In the genomic region with DNA sequence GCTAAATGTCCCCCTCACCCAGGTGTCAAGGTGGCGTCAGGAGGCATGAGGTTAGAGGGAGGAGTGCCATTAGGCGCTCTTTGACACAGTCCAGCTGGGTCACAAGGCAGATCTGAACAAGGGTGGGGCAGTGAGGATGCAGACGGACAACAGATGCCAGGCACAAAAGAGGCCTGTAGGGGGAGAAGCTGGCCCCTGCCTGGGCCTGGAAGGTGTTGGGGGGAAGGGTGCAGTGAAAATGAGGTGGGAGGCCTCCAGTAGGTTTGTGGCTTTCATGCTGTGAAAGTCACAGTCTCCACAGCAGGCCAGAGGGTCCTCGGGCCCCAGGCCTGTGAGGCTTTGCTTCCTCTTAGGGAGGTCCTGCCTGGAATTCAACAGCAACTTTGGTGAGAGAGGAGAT, we compare ENCODE assay signal across 19 cellular contexts.
DNase-seq lines count a peak whose midpoint lies in the region; ATAC-seq, FAIRE-seq and TF ChIP-seq lines count a peak whose summit lies in the region.
"Had no signal": no experiment of that assay in that cellular context is flagged by ENCODE, and none has a peak within 500 bp of the region (broad histone marks: within the 10 kb centered on the region; RNA-seq: fewer than 3 reads in every experiment).

No MANE protein-coding gene starts in this region.

- H3K27me3 ChIP-seq in K562 (ENCODE audit: control insufficient read depth in 2 of 2, insufficient read depth in 2 of 2, low read length in 2 of 2), result peaks cover 2 to 36% of the 10 kb centered on the region in 2 experiments; a peak in 3 of 5 replicates
- H3K27me3 ChIP-seq: body of pancreas, transverse colon had no signal

- H3K36me3 Mint-ChIP-seq in HFFc6 (ENCODE audit: low read depth) (no peaks in the 10 kb centered on the region), nephron (ENCODE audit: low read depth) (no peaks in the 10 kb centered on the region)

- no peak for FAIRE-seq in K562 (lab: Jason Lieb, UNC)
- FAIRE-seq: A549, endothelial cell of umbilical vein had no signal

- no peaks in the 10 kb centered on the region for H3K9me1 ChIP-seq in K562 (ENCODE audit: control insufficient read depth, insufficient read depth, low read length)

- TF ChIP-seq CTCF in HFFc6 (IDR thresholded peaks at IDR 0.05), result peak; percentile 20; the same call in 1 of the 2 replicates
- TF ChIP-seq CTCF in K562 (IDR thresholded peaks at IDR 0.05 in 2 of 3, conservative IDR thresholded peaks at IDR 0.05 in 1 of 3; ENCODE audit: insufficient read depth in 2 of 3, low read depth in 1 of 3, low read length in 3 of 3), result peak; percentile 32 to 45 (median 45); a peak in 5 of 6 replicates
- no peak for TF ChIP-seq CTCF in nephron (IDR thresholded peaks at IDR 0.05; ENCODE audit: unreplicated experiment in 3 of 3)

- no peaks in the 10 kb centered on the region for H3K36me3 ChIP-seq in K562 (ENCODE audit: control insufficient read depth, insufficient read depth, low read length)
- H3K36me3 ChIP-seq: transverse colon had no signal

- DNase-seq in NCI-H146 (lab: John Stamatoyannopoulos, UW), result peak; percentile 28
- DNase-seq in NCI-H146 treated with DMSO at 0.1 percent for 48 hours (lab: John Stamatoyannopoulos, UW; ENCODE audit: unreplicated experiment), result no peak
- DNase-seq in HFFc6, result no peak
- DNase-seq in K562 (ENCODE audit: extremely low read depth in 1 of 4, low spot score in 3 of 4), result peak; percentile 18 to 32 (median 18)
- DNase-seq in activated effector memory CD4-positive, alpha-beta T cell treated with Interleukin-2 at 50 U/mL for 16 hours, result no peak
- DNase-seq: activated CD4-positive, alpha-beta T cell treated with anti-CD3 and anti-CD28 coated beads, Interleukin-2, amount 50 U/mL, for 48 hours; activated effector memory CD4-positive, alpha-beta T cell treated with anti-CD3 and anti-CD28 coated beads, Interleukin-2, amount 50 U/mL, for 16 hours; body of pancreas; DMS79; IMR-90; NCI-H187 treated with DMSO at 0.1 percent for 48 hours; T-helper 17 cell; transverse colon had no signal

- no peaks in the 10 kb centered on the region for H3K9me3 ChIP-seq in K562 (replicated peaks; ENCODE audit: control insufficient read depth, insufficient read depth, low read depth, low read length)
- H3K9me3 ChIP-seq: A549, body of pancreas, transverse colon had no signal

- no TSS peak for BruUV-seq in K562 (replicated peaks; lab: Mats Ljungman, UMichigan)

- no peak overlapping the region for H2AFZ ChIP-seq in K562 (ENCODE audit: low read depth, low read length)
- H2AFZ ChIP-seq: parathyroid adenoma had no signal

- no peaks in the 10 kb centered on the region for H3K4me1 ChIP-seq in K562 (replicated peaks in 1 of 2; ENCODE audit: control insufficient read depth in 2 of 2, insufficient read depth in 2 of 2, low read length in 2 of 2)
- H3K4me1 ChIP-seq: A549, parathyroid adenoma had no signal

- H3K9ac ChIP-seq in K562 (ENCODE audit: insufficient read depth in 1 of 2, low read depth in 2 of 2, low read length in 2 of 2), result peak overlapping the region in 1 of 2 experiments; percentile 26; a peak in 2 of 4 replicates
- H3K9ac ChIP-seq: parathyroid adenoma had no signal

- peak; percentile 89 for ATAC-seq in K562
- ATAC-seq in HG02571 (IDR thresholded peaks at IDR 0.05; ENCODE audit: unreplicated experiment), result no peak
- ATAC-seq in GM21423 (IDR thresholded peaks at IDR 0.05; ENCODE audit: unreplicated experiment), result no peak
- ATAC-seq: body of pancreas, T-helper 17 cell had no signal

- 0 out of 2 replicates have a peak, but pooled peaks cover 3% of the 10 kb centered on the region for H4K20me1 ChIP-seq in K562 (replicated peaks; ENCODE audit: control insufficient read depth, insufficient read depth, low read length)

- no peak for TF ChIP-seq RAD21 in K562 (CRISPR knock-in tag; conservative IDR thresholded peaks at IDR 0.05 in 1 of 2, IDR thresholded peaks at IDR 0.05 in 1 of 2)

- TF ChIP-seq POLR2A in K562 (conservative IDR thresholded peaks at IDR 0.05), result no peak

- H3K27me3 Mint-ChIP-seq in HFFc6 (ENCODE audit: insufficient read depth), result peaks cover 9% of the 10 kb centered on the region
- peaks cover 14% of the 10 kb centered on the region for H3K27me3 Mint-ChIP-seq in nephron (ENCODE audit: low read depth)
- H3K27me3 Mint-ChIP-seq: T-helper 17 cell had no signal

- H3K27ac ChIP-seq in K562 (ENCODE audit: extremely low read depth, low read depth, low read length), result no peak overlapping the region
- H3K27ac ChIP-seq: A549, body of pancreas, parathyroid adenoma had no signal

- no peak for TF ChIP-seq EP300 in K562 (IDR thresholded peaks at IDR 0.05; ENCODE audit: low read length)

- H3K4me1 Mint-ChIP-seq in HFFc6 (ENCODE audit: low read depth), result no peaks in the 10 kb centered on the region; the same call in 1 of the 2 replicates
- peaks cover 33% of the 10 kb centered on the region for H3K4me1 Mint-ChIP-seq in nephron

- H3K4me2 ChIP-seq in K562 (ENCODE audit: insufficient read depth, low read length), result no peak overlapping the region
- H3K4me2 ChIP-seq: A549 had no signal

- H3K79me2 ChIP-seq in K562 (ENCODE audit: control insufficient read depth, insufficient read depth, low read length), result no peaks in the 10 kb centered on the region
- H3K79me2 ChIP-seq: parathyroid adenoma had no signal

- in situ Hi-C loops in K562 (cut with MboI), result no loop called here

- no peaks in the 10 kb centered on the region for H3K9me3 Mint-ChIP-seq in HFFc6
- H3K9me3 Mint-ChIP-seq in nephron, result no peaks in the 10 kb centered on the region

- POLR2A ChIA-PET in K562 (lab: Yijun Ruan, JAX), result no interaction called here

- WGBS in K562 (ENCODE audit: insufficient coverage, low coverage, missing lambda C conversion rate), result 3% methylated on average over 4 of the region's 4 CpGs

- H3K4me3 Mint-ChIP-seq in HFFc6 (no peak overlapping the region), nephron (no peak overlapping the region)
- H3K4me3 Mint-ChIP-seq: T-helper 17 cell had no signal

- intact Hi-C loops in K562 (cut with micrococcal nuclease), result no loop called here

- CTCF ChIA-PET in K562 (lab: Yijun Ruan, JAX; ENCODE audit: low intra/inter-chr PET ratio), result no interaction called here

- H3K27ac Mint-ChIP-seq in HFFc6 (no peak overlapping the region), nephron (peak overlapping the region; percentile 25 to 54 (median 25))
- H3K27ac Mint-ChIP-seq: T-helper 17 cell had no signal

- H3K4me3 ChIP-seq in K562, result no peak overlapping the region
- H3K4me3 ChIP-seq: A549, body of pancreas, transverse colon had no signal

TF ChIP-seq in K562, 482 proteins besides CTCF, POLR2A, EP300 and RAD21 (continues in another document):
- TF ChIP-seq CBFB (CRISPR knock-in tag; IDR thresholded peaks at IDR 0.05) (no peak), XRCC3 (IDR thresholded peaks at IDR 0.05) (no peak), CBX2 (IDR thresholded peaks at IDR 0.05; ENCODE audit: insufficient read depth, low read length, poor library complexity, severe bottlenecking) (no peak), FOSL1 (tag; conservative IDR thresholded peaks at IDR 0.05) (no peak), ZNF24 (IDR thresholded peaks at IDR 0.05) (no peak), MCM7 (IDR thresholded peaks at IDR 0.05) (no peak), KDM2B (CRISPR knock-in tag; IDR thresholded peaks at IDR 0.05) (no peak), NBN (IDR thresholded peaks at IDR 0.05; ENCODE audit: low read depth) (no peak), PHF8 (IDR thresholded peaks at IDR 0.05; ENCODE audit: borderline replicate concordance, low read length) (no peak), SREBF2 (CRISPR knock-in tag; IDR thresholded peaks at IDR 0.05) (no peak), POLR2G (IDR thresholded peaks at IDR 0.05; ENCODE audit: low read depth, low read length) (no peak), SAFB (IDR thresholded peaks at IDR 0.05; ENCODE audit: borderline replicate concordance, low read depth, low read length) (no peak), TOE1 (IDR thresholded peaks at IDR 0.05; ENCODE audit: borderline replicate concordance) (no peak), TOE1 (CRISPR knock-in tag; IDR thresholded peaks at IDR 0.05; ENCODE audit: borderline replicate concordance, low read depth) (no peak), SOX6 (IDR thresholded peaks at IDR 0.05) (no peak)
- TF ChIP-seq, protein P1, sequence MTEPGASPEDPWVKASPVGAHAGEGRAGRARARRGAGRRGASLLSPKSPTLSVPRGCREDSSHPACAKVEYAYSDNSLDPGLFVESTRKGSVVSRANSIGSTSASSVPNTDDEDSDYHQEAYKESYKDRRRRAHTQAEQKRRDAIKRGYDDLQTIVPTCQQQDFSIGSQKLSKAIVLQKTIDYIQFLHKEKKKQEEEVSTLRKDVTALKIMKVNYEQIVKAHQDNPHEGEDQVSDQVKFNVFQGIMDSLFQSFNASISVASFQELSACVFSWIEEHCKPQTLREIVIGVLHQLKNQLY (CRISPR knock-in tag; conservative IDR thresholded peaks at IDR 0.05), result no peak
- TF ChIP-seq, protein P2, sequence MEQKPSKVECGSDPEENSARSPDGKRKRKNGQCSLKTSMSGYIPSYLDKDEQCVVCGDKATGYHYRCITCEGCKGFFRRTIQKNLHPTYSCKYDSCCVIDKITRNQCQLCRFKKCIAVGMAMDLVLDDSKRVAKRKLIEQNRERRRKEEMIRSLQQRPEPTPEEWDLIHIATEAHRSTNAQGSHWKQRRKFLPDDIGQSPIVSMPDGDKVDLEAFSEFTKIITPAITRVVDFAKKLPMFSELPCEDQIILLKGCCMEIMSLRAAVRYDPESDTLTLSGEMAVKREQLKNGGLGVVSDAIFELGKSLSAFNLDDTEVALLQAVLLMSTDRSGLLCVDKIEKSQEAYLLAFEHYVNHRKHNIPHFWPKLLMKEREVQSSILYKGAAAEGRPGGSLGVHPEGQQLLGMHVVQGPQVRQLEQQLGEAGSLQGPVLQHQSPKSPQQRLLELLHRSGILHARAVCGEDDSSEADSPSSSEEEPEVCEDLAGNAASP (IDR thresholded peaks at IDR 0.05), result no peak
- TF ChIP-seq, protein P3, sequence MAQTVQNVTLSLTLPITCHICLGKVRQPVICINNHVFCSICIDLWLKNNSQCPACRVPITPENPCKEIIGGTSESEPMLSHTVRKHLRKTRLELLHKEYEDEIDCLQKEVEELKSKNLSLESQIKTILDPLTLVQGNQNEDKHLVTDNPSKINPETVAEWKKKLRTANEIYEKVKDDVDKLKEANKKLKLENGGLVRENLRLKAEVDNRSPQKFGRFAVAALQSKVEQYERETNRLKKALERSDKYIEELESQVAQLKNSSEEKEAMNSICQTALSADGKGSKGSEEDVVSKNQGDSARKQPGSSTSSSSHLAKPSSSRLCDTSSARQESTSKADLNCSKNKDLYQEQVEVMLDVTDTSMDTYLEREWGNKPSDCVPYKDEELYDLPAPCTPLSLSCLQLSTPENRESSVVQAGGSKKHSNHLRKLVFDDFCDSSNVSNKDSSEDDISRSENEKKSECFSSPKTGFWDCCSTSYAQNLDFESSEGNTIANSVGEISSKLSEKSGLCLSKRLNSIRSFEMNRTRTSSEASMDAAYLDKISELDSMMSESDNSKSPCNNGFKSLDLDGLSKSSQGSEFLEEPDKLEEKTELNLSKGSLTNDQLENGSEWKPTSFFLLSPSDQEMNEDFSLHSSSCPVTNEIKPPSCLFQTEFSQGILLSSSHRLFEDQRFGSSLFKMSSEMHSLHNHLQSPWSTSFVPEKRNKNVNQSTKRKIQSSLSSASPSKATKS (CRISPR knock-in tag; IDR thresholded peaks at IDR 0.05), result no peak

Comparison
In these comparisons a context has a peak if more than half of its experiments do, and no peak if none do; other contexts are left out.
1. DNase-seq: peak in NCI-H146 (single experiment) and K562 (4 of 4); none in NCI-H146 treated with DMSO at 0.1 percent for 48 hours (single experiment), HFFc6 (single experiment) and activated effector memory CD4-positive, alpha-beta T cell treated with Interleukin-2 at 50 U/mL for 16 hours (single experiment).
2. CTCF ChIP-seq: peak in HFFc6 (single experiment) and K562 (3 of 3); none in nephron (0 of 3).